ENCODE assay signal across 1 cellular context in the genomic region with DNA sequence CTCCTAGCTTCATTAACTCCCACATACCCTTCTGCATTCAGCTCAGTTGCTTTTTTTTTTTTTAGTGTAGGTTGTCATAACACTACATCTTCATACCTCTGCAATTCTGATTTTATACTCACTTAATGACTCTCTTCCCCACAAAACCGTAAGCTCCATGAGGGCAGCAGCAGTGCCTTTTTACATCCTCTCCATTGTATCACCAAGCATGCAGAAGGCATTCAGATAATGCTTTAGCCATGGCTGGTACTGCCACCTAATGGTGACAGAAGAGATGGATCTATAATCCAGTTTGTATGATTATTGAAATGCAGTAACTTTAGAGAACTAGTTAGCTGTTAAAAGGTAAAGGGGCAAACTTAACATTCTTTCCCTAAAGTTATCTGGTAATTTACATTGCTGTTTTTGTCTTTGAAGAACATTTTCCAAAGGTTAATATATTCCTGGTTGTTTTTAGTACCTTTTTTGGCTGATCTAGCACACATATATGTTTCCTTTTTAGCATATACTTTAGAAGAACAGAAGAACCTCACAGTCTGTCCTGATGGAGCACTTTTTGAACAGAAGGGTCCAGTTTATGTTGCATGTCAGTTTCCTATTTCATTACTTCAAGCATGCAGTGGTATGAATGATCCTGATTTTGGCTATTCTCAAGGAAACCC.
A peak's percentile ranks its signal among the peaks of the same experiment; 100 is the strongest.
TF ChIP-seq lines count a peak whose summit lies in the region.

No MANE protein-coding gene starts in this region.

TF ChIP-seq in HepG2, 621 proteins besides CTCF, POLR2A, EP300 and RAD21 (continued from another document):
- peak; percentile 99 for TF ChIP-seq POGK (CRISPR knock-in tag; conservative IDR thresholded peaks at IDR 0.05)
- TF ChIP-seq, protein P1, sequence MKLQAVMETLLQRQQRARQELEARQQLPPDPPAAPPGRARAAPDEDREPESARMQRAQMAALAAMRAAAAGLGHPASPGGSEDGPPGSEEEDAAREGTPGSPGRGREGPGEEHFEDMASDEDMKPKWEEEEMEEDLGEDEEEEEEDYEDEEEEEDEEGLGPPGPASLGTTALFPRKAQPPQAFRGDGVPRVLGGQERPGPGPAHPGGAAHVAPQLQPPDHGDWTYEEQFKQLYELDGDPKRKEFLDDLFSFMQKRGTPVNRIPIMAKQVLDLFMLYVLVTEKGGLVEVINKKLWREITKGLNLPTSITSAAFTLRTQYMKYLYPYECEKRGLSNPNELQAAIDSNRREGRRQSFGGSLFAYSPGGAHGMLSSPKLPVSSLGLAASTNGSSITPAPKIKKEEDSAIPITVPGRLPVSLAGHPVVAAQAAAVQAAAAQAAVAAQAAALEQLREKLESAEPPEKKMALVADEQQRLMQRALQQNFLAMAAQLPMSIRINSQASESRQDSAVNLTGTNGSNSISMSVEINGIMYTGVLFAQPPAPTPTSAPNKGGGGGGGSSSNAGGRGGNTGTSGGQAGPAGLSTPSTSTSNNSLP (IDR thresholded peaks at IDR 0.05; ENCODE audit: low read depth, low read length), result peak; percentile 61; the same call in 1 of the 2 replicates
